ENCODE assay signal across 8 cellular contexts in genomic region chr2:156435725-156436476, GRCh38. TPM values are rescaled to one million over a fixed set of nuclear protein-coding genes. Genes with fewer than 3 reads are reported as not detected.
DNase-seq lines count a peak whose midpoint lies in the region; ATAC-seq and TF ChIP-seq lines count a peak whose summit lies in the region.

TSS of gene GPD2 (plus strand) at chr2:156436379. CDS start at chr2:156476106, 39,727 bp downstream.

- BruUV-seq in Calu3 (replicated peaks; lab: Mats Ljungman, UMichigan): TSS peak; percentile 84

- no peaks in the 10 kb centered on the region for H3K27me3 Mint-ChIP-seq in Calu3 (ENCODE audit: unreplicated experiment)
- no peaks in the 10 kb centered on the region for H3K27me3 Mint-ChIP-seq in activated T-helper 17 cell treated with anti-CD3 and anti-CD28 coated beads, Interleukin-2, amount 50 U/mL, for 72 hours
- no peaks in the 10 kb centered on the region for H3K27me3 Mint-ChIP-seq in naive thymus-derived CD8-positive, alpha-beta T cell

- peaks cover 29% of the 10 kb centered on the region for H3K36me3 Mint-ChIP-seq in Calu3 (ENCODE audit: insufficient read depth, unreplicated experiment)
- H3K36me3 Mint-ChIP-seq in activated T-helper 17 cell treated with anti-CD3 and anti-CD28 coated beads, Interleukin-2, amount 50 U/mL, for 72 hours (ENCODE audit: low read depth): peaks cover 7% of the 10 kb centered on the region
- H3K36me3 Mint-ChIP-seq in naive thymus-derived CD8-positive, alpha-beta T cell: no peaks in the 10 kb centered on the region

- POLR2A ChIA-PET in naive thymus-derived CD8-positive, alpha-beta T cell (lab: Charles Lee): interaction anchor here (0.9 to 3.7 kb wide), 4 partner anchors 35 to 102 kb away, joined by 7 to 32 read pairs (median 18); no protein-coding TSS in a partner anchor

- no peaks in the 10 kb centered on the region for H3K9me3 Mint-ChIP-seq in Calu3 (ENCODE audit: low read depth, unreplicated experiment)
- H3K9me3 Mint-ChIP-seq in activated T-helper 17 cell treated with anti-CD3 and anti-CD28 coated beads, Interleukin-2, amount 50 U/mL, for 72 hours: no peaks in the 10 kb centered on the region
- H3K9me3 Mint-ChIP-seq in naive thymus-derived CD8-positive, alpha-beta T cell: no peaks in the 10 kb centered on the region

- peak within 1 kb of the TSS; percentile 86 for H3K27ac Mint-ChIP-seq in Calu3 (ENCODE audit: unreplicated experiment)
- peak within 1 kb of the TSS; percentile 100 for H3K27ac Mint-ChIP-seq in activated T-helper 17 cell treated with anti-CD3 and anti-CD28 coated beads, Interleukin-2, amount 50 U/mL, for 72 hours
- peak within 1 kb of the TSS; percentile 91 to 97 (median 94) for H3K27ac Mint-ChIP-seq in naive thymus-derived CD8-positive, alpha-beta T cell

- intact Hi-C loops in Calu3 (cut with micrococcal nuclease; ENCODE audit: unreplicated experiment): loop anchor here (2.0 to 5.0 kb wide), 4 partner anchors 41 to 101 kb away; no protein-coding TSS in a partner anchor

- DNase-seq in Calu3 (peak; percentile 88), HS-5 (ENCODE audit: low read depth) (peak; percentile 49), RKO (ENCODE audit: low spot score) (peak; percentile 88), fibroblast of mammary gland (ENCODE audit: low read depth) (peak; percentile 87)
- DNase-seq in naive thymus-derived CD8-positive, alpha-beta T cell: peak; percentile 28 to 76 (median 62)
- peak; percentile 75 for DNase-seq in stimulated activated naive CD8-positive, alpha-beta T cell treated with anti-CD3 and anti-CD28 coated beads, Interleukin-15, Interleukin-2, amounts not matched to agents 100 U/mL and 50 U/mL, for 24 hours

- H3K4me3 ChIP-seq in fibroblast of mammary gland (ENCODE audit: control insufficient read depth, low read depth, low read length): peak within 1 kb of the TSS; percentile 82

- no peak for TF ChIP-seq CTCF in Calu3 (IDR thresholded peaks at IDR 0.05; ENCODE audit: unreplicated experiment)
- no peak for TF ChIP-seq CTCF in fibroblast of mammary gland (conservative IDR thresholded peaks at IDR 0.05; ENCODE audit: control insufficient read depth, insufficient read depth, low read depth, low read length)

- CTCF ChIA-PET in Calu3 (lab: Charles Lee): interaction anchor here (0.5 to 0.6 kb wide), 2 partner anchors 25 to 621 kb away, joined by 3 to 6 read pairs; no protein-coding TSS in a partner anchor

- ATAC-seq in GM19468 (IDR thresholded peaks at IDR 0.05; ENCODE audit: extremely low read depth, unreplicated experiment): peak; percentile 28
- peak; percentile 78 for ATAC-seq in activated T-helper 17 cell treated with anti-CD3 and anti-CD28 coated beads, Interleukin-2, amount 50 U/mL, for 72 hours (replicated peaks)
- peak; percentile 68 to 76 for ATAC-seq in naive thymus-derived CD8-positive, alpha-beta T cell
- ATAC-seq in stimulated activated naive CD8-positive, alpha-beta T cell treated with anti-CD3 and anti-CD28 coated beads, Interleukin-15, Interleukin-2, amounts not matched to agents 100 U/mL and 50 U/mL, for 24 hours: peak; percentile 71

- peak within 1 kb of the TSS; percentile 95 for H3K4me3 Mint-ChIP-seq in Calu3 (ENCODE audit: low read depth, unreplicated experiment)
- peak within 1 kb of the TSS; percentile 100 for H3K4me3 Mint-ChIP-seq in activated T-helper 17 cell treated with anti-CD3 and anti-CD28 coated beads, Interleukin-2, amount 50 U/mL, for 72 hours
- H3K4me3 Mint-ChIP-seq in naive thymus-derived CD8-positive, alpha-beta T cell: peak within 1 kb of the TSS; percentile 90 to 99 (median 94)

- H3K4me1 Mint-ChIP-seq in Calu3 (ENCODE audit: low read depth, unreplicated experiment): peaks cover 52% of the 10 kb centered on the region
- H3K4me1 Mint-ChIP-seq in activated T-helper 17 cell treated with anti-CD3 and anti-CD28 coated beads, Interleukin-2, amount 50 U/mL, for 72 hours: peaks cover 24% of the 10 kb centered on the region
- H3K4me1 Mint-ChIP-seq in naive thymus-derived CD8-positive, alpha-beta T cell: peaks cover 17 to 37% (median 35%) of the 10 kb centered on the region in 4 donors

RNA-seq across cellular contexts. Expression of gene GPD2, which starts in this region (rescaled TPM):
- total RNA-seq in Calu3 (2022): 55.4 and 60.0 TPM in 2 replicates
- total RNA-seq in activated T-helper 17 cell treated with anti-CD3 and anti-CD28 coated beads, Interleukin-2, amount 50 U/mL, for 72 hours: 10 to 100 TPM; 14.9 to 31.6 TPM
- 10 to 100 TPM in 1 of 2 experiments, 1 to 10 TPM in 1; 7.3 to 10.2 TPM for total RNA-seq in naive thymus-derived CD8-positive, alpha-beta T cell
- 1 to 10 TPM; 3.0 to 4.0 (median 3.9) TPM for polyA plus RNA-seq in naive thymus-derived CD8-positive, alpha-beta T cell

Comparison
In these comparisons a context has a peak if more than half of its experiments do, and no peak if none do; other contexts are left out.
1. Peak in every context shown above with its lines: DNase-seq, ATAC-seq and H3K4me3 ChIP-seq.
2. ATAC-seq: peak in every context shown above with its lines; median percentile 78 in activated T-helper 17 cell treated with anti-CD3 and anti-CD28 coated beads, Interleukin-2, amount 50 U/mL, for 72 hours; 72 in naive thymus-derived CD8-positive, alpha-beta T cell; 71 in stimulated activated naive CD8-positive, alpha-beta T cell treated with anti-CD3 and anti-CD28 coated beads, Interleukin-15, Interleukin-2, amounts not matched to agents 100 U/mL and 50 U/mL, for 24 hours; 28 in GM19468.